ENCODE assay signal across 20 cellular contexts in the genomic region with DNA sequence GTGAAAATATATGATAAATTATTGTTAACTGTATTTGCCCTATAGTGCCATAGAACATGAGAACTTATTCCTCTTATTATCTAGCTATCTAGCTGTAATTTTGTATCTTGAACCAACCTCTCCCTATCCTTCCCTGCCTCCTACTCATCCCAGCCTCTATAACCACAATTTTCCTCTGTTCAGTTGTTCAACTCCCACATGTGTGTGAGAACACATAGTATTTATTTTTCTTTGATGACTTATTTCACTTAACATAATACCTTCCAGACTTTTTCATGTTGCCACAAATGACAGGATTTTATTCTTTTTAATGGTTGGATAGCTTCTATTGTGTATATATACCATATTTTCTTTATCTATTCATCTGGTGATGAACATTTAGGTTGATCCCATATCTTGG.
"Had no signal": no experiment of that assay in that cellular context is flagged by ENCODE, and none has a peak within 500 bp of the region (broad histone marks: within the 10 kb centered on the region; RNA-seq: fewer than 3 reads in every experiment).

No MANE protein-coding gene starts in this region.

- H3K79me2 ChIP-seq: hepatocyte had no signal

- H3K36me3 ChIP-seq: brain microvascular endothelial cell, left ventricle myocardium inferior, thyroid gland had no signal

- H2AFZ ChIP-seq: hepatocyte had no signal

- H3K4me3 ChIP-seq: hepatocyte, left ventricle myocardium inferior, mucosa of descending colon, thyroid gland had no signal

- ATAC-seq: activated CD8-positive, alpha-beta T cell treated with anti-CD3 and anti-CD28 coated beads, Interleukin-2, amount 10 ng/mL, durations not matched to agents 7 days and 5 days; mucosa of descending colon; natural killer cell treated with Interleukin-12 subunit alpha and Interleukin-12 subunit beta and Interleukin-15 and Interleukin-18, amount 100 ng/mL, for 72 hours; stimulated activated naive B cell treated with anti-CD40 and anti-IgM and Interleukin-4, amounts not matched to agents 10 μg/mL and 1 μg/mL and 100 μg/mL, for 72 hours had no signal

- H3K4me2 ChIP-seq: hepatocyte had no signal

- H3K4me1 ChIP-seq: left ventricle myocardium inferior had no signal

- H3K27ac ChIP-seq: brain microvascular endothelial cell, epithelial cell of prostate, hepatocyte, left ventricle myocardium inferior, thyroid gland had no signal

- H3K9me3 ChIP-seq: mucosa of descending colon, thyroid gland had no signal

- H3K27me3 ChIP-seq: brain microvascular endothelial cell, hepatocyte, thyroid gland had no signal

- DNase-seq: activated B cell treated with CpG ODN at 0.5 μM for 24 hours; activated CD4-positive, alpha-beta T cell treated with anti-CD3 and anti-CD28 coated beads, Interleukin-2, amount 10 ng/mL, durations not matched to agents 24 days and 14 days; activated CD8-positive, alpha-beta memory T cell treated with anti-CD3 and anti-CD28 coated beads, Interleukin-2, amount 50 U/mL, for 4 hours; activated CD8-positive, alpha-beta T cell treated with anti-CD3 and anti-CD28 coated beads, Interleukin-2, amount 10 ng/mL, durations not matched to agents 7 days and 5 days; amniotic stem cell; brain microvascular endothelial cell; dermis blood vessel endothelial cell; kidney; left ventricle myocardium inferior; mucosa of descending colon; nucleus accumbens; posterior cingulate gyrus; retina; stimulated activated CD4-positive, alpha-beta T cell treated with anti-CD3 and anti-CD28 coated beads, Interleukin-15, amount 100 ng/mL, for 24 hours; stimulated activated CD4-positive, alpha-beta T cell treated with anti-CD3 and anti-CD28 coated beads, Interleukin-4, amount 100 ng/mL, for 1 hour; stimulated activated naive B cell treated with anti-CD40 and anti-IgM and Interleukin-4, amounts not matched to agents 10 μg/mL and 1 μg/mL and 100 μg/mL, for 72 hours; thyroid gland had no signal
